21 cellular contexts compared by ENCODE assay signal in the genomic region with DNA sequence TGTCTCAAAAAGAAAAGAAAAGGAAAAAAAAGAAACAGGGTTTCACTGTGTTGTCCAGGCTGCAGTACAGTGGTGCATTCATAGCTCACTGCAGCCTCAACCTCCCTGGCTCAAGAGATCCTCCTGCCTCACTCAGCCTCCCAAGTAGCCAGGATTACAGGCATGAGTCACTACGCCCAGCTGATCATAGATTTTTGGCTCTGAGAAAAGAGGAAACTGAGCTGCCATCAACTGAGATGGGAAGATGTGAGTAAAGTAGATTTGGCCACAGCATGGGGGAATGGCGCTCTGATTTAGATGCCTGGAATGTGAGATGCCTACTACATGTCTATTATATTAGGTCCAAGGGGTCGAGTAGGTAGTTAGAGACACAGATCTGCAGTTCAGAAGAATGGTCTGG. TPM values are rescaled to one million over a fixed set of nuclear protein-coding genes. Genes with fewer than 3 reads are reported as not detected.
DNase-seq lines count a peak whose midpoint lies in the region; ATAC-seq, FAIRE-seq and TF ChIP-seq lines count a peak whose summit lies in the region.
"Had no signal": no experiment of that assay in that cellular context is flagged by ENCODE, and none has a peak within 500 bp of the region (broad histone marks: within the 10 kb centered on the region; RNA-seq: fewer than 3 reads in every experiment).

No MANE protein-coding gene starts in this region.

- CTCF ChIA-PET in K562 (lab: Yijun Ruan, JAX; ENCODE audit: low intra/inter-chr PET ratio), result no interaction called here

- in situ Hi-C loops in K562 (cut with MboI), result no loop called here

- no peaks in the 10 kb centered on the region for H3K9me3 ChIP-seq in K562 (replicated peaks; ENCODE audit: control insufficient read depth, insufficient read depth, low read depth, low read length)
- H3K9me3 ChIP-seq: heart left ventricle, neutrophil, sigmoid colon had no signal

- no peak overlapping the region for H2AFZ ChIP-seq in K562 (ENCODE audit: low read depth, low read length)

- FAIRE-seq in K562 (lab: Jason Lieb, UNC), result no peak

- 3% methylated on average over 3 of the region's 3 CpGs for WGBS in K562 (ENCODE audit: insufficient coverage, low coverage, missing lambda C conversion rate)

- H3K9me1 ChIP-seq in K562 (ENCODE audit: control insufficient read depth, insufficient read depth, low read length), result no peaks in the 10 kb centered on the region

- H4K20me1 ChIP-seq in K562 (replicated peaks; ENCODE audit: control insufficient read depth, insufficient read depth, low read length), result 0 out of 2 replicates have a peak, but pooled peaks cover 3% of the 10 kb centered on the region

- peaks cover 0 to 8% of the 10 kb centered on the region in 2 experiments; a peak in 3 of 5 replicates for H3K27me3 ChIP-seq in K562 (ENCODE audit: control insufficient read depth in 2 of 2, insufficient read depth in 2 of 2, low read length in 2 of 2)
- H3K27me3 ChIP-seq: neutrophil had no signal

- H3K79me2 ChIP-seq in K562 (ENCODE audit: control insufficient read depth, insufficient read depth, low read length), result no peaks in the 10 kb centered on the region

- peak; percentile 84 for DNase-seq in HCEC 1CT
- peak; percentile 65 for DNase-seq in NB4 (ENCODE audit: low read depth)
- DNase-seq in K562 (ENCODE audit: extremely low read depth in 1 of 4, low spot score in 3 of 4), result peak in 1 of 4 experiments; percentile 37
- peak; percentile 13 to 75 for DNase-seq in lung microvascular endothelial cell (ENCODE audit: low read depth in 2 of 2)
- DNase-seq in activated gamma-delta T cell treated with Interleukin-2 at 50 U/mL for 16 hours, result no peak
- no peak for DNase-seq in activated gamma-delta T cell (lab: John Stamatoyannopoulos, UW)
- DNase-seq: activated CD8-positive, alpha-beta memory T cell treated with anti-CD3 and anti-CD28 coated beads, Interleukin-2, amount 50 U/mL, for 48 hours; DMS79 treated with DMSO at 0.1 percent for 48 hours; GOT3; heart left ventricle; islet precursor cell; NCI-H146; NCI-H510A treated with DMSO at 0.1 percent for 48 hours; sigmoid colon; stimulated activated CD4-positive, alpha-beta T cell treated with anti-CD3 and anti-CD28 coated beads, Interleukin-4, amount 100 ng/mL, for 1 hour had no signal

- no peak overlapping the region for H3K4me2 ChIP-seq in K562 (ENCODE audit: insufficient read depth, low read length)

- no peaks in the 10 kb centered on the region for H3K36me3 ChIP-seq in K562 (ENCODE audit: control insufficient read depth, insufficient read depth, low read length)
- H3K36me3 ChIP-seq: heart left ventricle, neutrophil, sigmoid colon had no signal

- TF ChIP-seq RAD21 in K562 (CRISPR knock-in tag; conservative IDR thresholded peaks at IDR 0.05 in 1 of 2, IDR thresholded peaks at IDR 0.05 in 1 of 2), result no peak

- H3K27ac ChIP-seq in K562 (ENCODE audit: extremely low read depth, low read depth, low read length), result no peak overlapping the region
- H3K27ac ChIP-seq: heart left ventricle, neutrophil, sigmoid colon had no signal

- ATAC-seq in K562, result no peak
- no peak for ATAC-seq in HG03432 (IDR thresholded peaks at IDR 0.05; ENCODE audit: unreplicated experiment)
- ATAC-seq: heart left ventricle had no signal

- intact Hi-C loops in K562 (cut with micrococcal nuclease), result no loop called here

- H3K4me1 ChIP-seq in K562 (replicated peaks in 1 of 2; ENCODE audit: control insufficient read depth in 2 of 2, insufficient read depth in 2 of 2, low read length in 2 of 2), result peaks cover 5 to 8% of the 10 kb centered on the region in 2 experiments; a peak in 3 of 5 replicates

- H3K4me3 ChIP-seq in NB4 (ENCODE audit: low read depth, low read length), result no peak overlapping the region
- H3K4me3 ChIP-seq in K562, result no peak overlapping the region
- H3K4me3 ChIP-seq: heart left ventricle, sigmoid colon had no signal

- TF ChIP-seq POLR2A in NB4 (IDR thresholded peaks at IDR 0.05; ENCODE audit: extremely low read depth, insufficient read length) (no peak), K562 (conservative IDR thresholded peaks at IDR 0.05) (no peak)

- TF ChIP-seq EP300 in K562 (IDR thresholded peaks at IDR 0.05; ENCODE audit: low read length), result no peak

- TF ChIP-seq CTCF in NB4 (IDR thresholded peaks at IDR 0.05; ENCODE audit: low read depth, low read length) (no peak), K562 (IDR thresholded peaks at IDR 0.05 in 2 of 3, conservative IDR thresholded peaks at IDR 0.05 in 1 of 3; ENCODE audit: insufficient read depth in 2 of 3, low read depth in 1 of 3, low read length in 3 of 3) (no peak)

- BruUV-seq in K562 (replicated peaks; lab: Mats Ljungman, UMichigan), result no TSS peak

- POLR2A ChIA-PET in K562 (lab: Yijun Ruan, JAX), result interaction anchor here (0.6 to 2.4 kb wide), 4 partner anchors 9 to 35 kb away, joined by 3 to 6 read pairs (median 4); no protein-coding TSS in a partner anchor

- no peak overlapping the region for H3K9ac ChIP-seq in K562 (ENCODE audit: insufficient read depth in 1 of 2, low read depth in 2 of 2, low read length in 2 of 2)

RNA-seq across cellular contexts. Expression of a gene that starts 5.9 kb away (rescaled TPM):
- total RNA-seq in K562 (2011; cell fraction: chromatin; rRNA removed; ENCODE audit: low replicate concordance), result not detected in 2 replicates
- total RNA-seq in K562 (2011; cell fraction: nucleolus; rRNA removed), result not detected in 2 replicates
- total RNA-seq in K562 (2011; cell fraction: nucleoplasm; rRNA removed), result not detected in 2 replicates
- total RNA-seq in K562 (2014; rRNA removed) (not detected in 2 replicates), K562 (2014; rRNA removed; fragmentation: Illumina TruSeq; extraction: Trizol) (not detected in 2 replicates), K562 (2015; rRNA removed; fragmentation: Illumina TruSeq; extraction: Trizol) (not detected in 2 replicates), K562 (2021) (not detected in 2 replicates), lung microvascular endothelial cell (2.0 and 5.0 TPM in 2 replicates)
- polyA plus RNA-seq in K562 (2011; rRNA removed) (0.03 TPM in 1 of 2 replicates, not detected in the other), K562 (2014; fragmentation: Illumina TruSeq; extraction: Trizol) (0.10 TPM in 1 of 2 replicates, not detected in the other), K562 (2014; fragmentation: Nextera tagmentation; extraction: Ambion mirVana) (not detected), K562 (2014; rRNA removed) (0.28 TPM in 1 of 2 replicates, not detected in the other)
- 0.12 TPM in 1 of 2 replicates, not detected in the other for polyA plus RNA-seq in K562 (2011; cell fraction: cytosol; rRNA removed)
- not detected in 2 replicates for polyA plus RNA-seq in K562 (2011; cell fraction: nucleus; rRNA removed)
- polyA plus RNA-seq in K562 (2012), result 0.10 and 0.11 TPM in 2 replicates
- polyA minus RNA-seq in K562 (2011; rRNA and poly(A)+ RNA removed), result not detected in 2 replicates
- polyA minus RNA-seq in K562 (2011; cell fraction: cytosol; rRNA and poly(A)+ RNA removed), result not detected in 2 replicates
- not detected in 2 replicates for polyA minus RNA-seq in K562 (2011; cell fraction: nucleus; rRNA and poly(A)+ RNA removed)

RNA-seq across cellular contexts. Expression of a gene that starts 16.2 kb away (rescaled TPM):
- total RNA-seq in K562 (2011; cell fraction: chromatin; rRNA removed; ENCODE audit: low replicate concordance), result 29.2 and 76.2 TPM in 2 replicates
- 97.2 and 110 TPM in 2 replicates for total RNA-seq in K562 (2011; cell fraction: nucleolus; rRNA removed)
- 81.8 and 82.7 TPM in 2 replicates for total RNA-seq in K562 (2011; cell fraction: nucleoplasm; rRNA removed)
- total RNA-seq in K562 (2014; rRNA removed), result 42.8 and 45.1 TPM in 2 replicates
- total RNA-seq in K562 (2014; rRNA removed; fragmentation: Illumina TruSeq; extraction: Trizol), result 17.8 and 22.4 TPM in 2 replicates
- total RNA-seq in K562 (2015; rRNA removed; fragmentation: Illumina TruSeq; extraction: Trizol), result 27.2 and 30.8 TPM in 2 replicates
- 35.6 and 37.8 TPM in 2 replicates for total RNA-seq in K562 (2021)
- polyA plus RNA-seq in K562 (2011; rRNA removed), result 35.4 and 49.7 TPM in 2 replicates
- polyA plus RNA-seq in K562 (2011; cell fraction: cytosol; rRNA removed), result 81.1 and 94.4 TPM in 2 replicates
- polyA plus RNA-seq in K562 (2011; cell fraction: nucleus; rRNA removed), result 33.4 and 33.8 TPM in 2 replicates
- 39.5 and 56.3 TPM in 2 replicates for polyA plus RNA-seq in K562 (2012)
- 21.2 and 31.4 TPM in 2 replicates for polyA plus RNA-seq in K562 (2014; fragmentation: Illumina TruSeq; extraction: Trizol)
- 100 to 1,000 TPM in 1 of 2 experiments, 10 to 100 TPM in 1; 79.4 to 110 TPM for polyA plus RNA-seq in K562 (2014; fragmentation: Nextera tagmentation; extraction: Ambion mirVana)
- polyA plus RNA-seq in K562 (2014; rRNA removed), result 50.9 and 55.7 TPM in 2 replicates
- polyA minus RNA-seq in K562 (2011; rRNA and poly(A)+ RNA removed), result 34.9 and 37.8 TPM in 2 replicates
- polyA minus RNA-seq in K562 (2011; cell fraction: cytosol; rRNA and poly(A)+ RNA removed), result 18.9 and 27.4 TPM in 2 replicates
- polyA minus RNA-seq in K562 (2011; cell fraction: nucleus; rRNA and poly(A)+ RNA removed), result 13.7 and 19.7 TPM in 2 replicates
- 65.2 and 77.2 TPM in 2 replicates for total RNA-seq in lung microvascular endothelial cell

RNA-seq across cellular contexts. Expression of a gene that starts 44.8 kb away (rescaled TPM):
- total RNA-seq in K562 (2011; cell fraction: chromatin; rRNA removed; ENCODE audit: low replicate concordance), result not detected in 2 replicates
- not detected in 2 replicates for total RNA-seq in K562 (2011; cell fraction: nucleolus; rRNA removed)
- total RNA-seq in K562 (2011; cell fraction: nucleoplasm; rRNA removed), result not detected in 2 replicates
- total RNA-seq in K562 (2014; rRNA removed), result not detected in 2 replicates
- not detected in 2 replicates for total RNA-seq in K562 (2014; rRNA removed; fragmentation: Illumina TruSeq; extraction: Trizol)
- not detected in 2 replicates for total RNA-seq in K562 (2015; rRNA removed; fragmentation: Illumina TruSeq; extraction: Trizol)
- total RNA-seq in K562 (2021), result not detected in 2 replicates
- polyA plus RNA-seq in K562 (2011; rRNA removed), result 0.09 TPM in 1 of 2 replicates, not detected in the other
- 0.27 TPM in 1 of 2 replicates, not detected in the other for polyA plus RNA-seq in K562 (2011; cell fraction: cytosol; rRNA removed)
- polyA plus RNA-seq in K562 (2011; cell fraction: nucleus; rRNA removed), result 0.17 and 0.24 TPM in 2 replicates
- polyA plus RNA-seq in K562 (2012), result not detected in 2 replicates
- polyA plus RNA-seq in K562 (2014; fragmentation: Illumina TruSeq; extraction: Trizol), result not detected in 2 replicates
- polyA plus RNA-seq in K562 (2014; fragmentation: Nextera tagmentation; extraction: Ambion mirVana), result not detected
- polyA plus RNA-seq in K562 (2014; rRNA removed), result not detected in 2 replicates
- polyA minus RNA-seq in K562 (2011; rRNA and poly(A)+ RNA removed), result not detected in 2 replicates
- polyA minus RNA-seq in K562 (2011; cell fraction: cytosol; rRNA and poly(A)+ RNA removed), result not detected in 2 replicates
- polyA minus RNA-seq in K562 (2011; cell fraction: nucleus; rRNA and poly(A)+ RNA removed), result not detected in 2 replicates
- not detected in 2 replicates for total RNA-seq in lung microvascular endothelial cell
- total RNA-seq: heart left ventricle, mesothelial cell of epicardium, ureter had no signal
- polyA plus RNA-seq: CD14-positive monocyte, heart left ventricle, IgD-negative memory B cell had no signal

RNA-seq across cellular contexts. Expression of a gene that starts 56.3 kb away (rescaled TPM):
- not detected in 2 replicates for total RNA-seq in K562 (2011; cell fraction: chromatin; rRNA removed; ENCODE audit: low replicate concordance)
- total RNA-seq in K562 (2011; cell fraction: nucleolus; rRNA removed), result not detected in 2 replicates
- total RNA-seq in K562 (2011; cell fraction: nucleoplasm; rRNA removed), result not detected in 2 replicates
- total RNA-seq in K562 (2014; rRNA removed) (not detected in 2 replicates), K562 (2014; rRNA removed; fragmentation: Illumina TruSeq; extraction: Trizol) (not detected in 2 replicates), K562 (2015; rRNA removed; fragmentation: Illumina TruSeq; extraction: Trizol) (not detected in 2 replicates), K562 (2021) (not detected in 2 replicates), lung microvascular endothelial cell (not detected in 2 replicates)
- polyA plus RNA-seq in K562 (2011; rRNA removed) (not detected in 2 replicates), K562 (2014; fragmentation: Illumina TruSeq; extraction: Trizol) (not detected in 2 replicates), K562 (2014; fragmentation: Nextera tagmentation; extraction: Ambion mirVana) (not detected), K562 (2014; rRNA removed) (1.9 TPM in 1 of 2 replicates, not detected in the other)
- not detected in 2 replicates for polyA plus RNA-seq in K562 (2011; cell fraction: cytosol; rRNA removed)
- polyA plus RNA-seq in K562 (2011; cell fraction: nucleus; rRNA removed), result not detected in 2 replicates
- not detected in 2 replicates for polyA plus RNA-seq in K562 (2012)
- polyA minus RNA-seq in K562 (2011; rRNA and poly(A)+ RNA removed), result not detected in 2 replicates
- polyA minus RNA-seq in K562 (2011; cell fraction: cytosol; rRNA and poly(A)+ RNA removed), result not detected in 2 replicates
- not detected in 2 replicates for polyA minus RNA-seq in K562 (2011; cell fraction: nucleus; rRNA and poly(A)+ RNA removed)
- total RNA-seq: heart left ventricle, mesothelial cell of epicardium, sigmoid colon, ureter had no signal
- polyA plus RNA-seq: CD14-positive monocyte, heart left ventricle, IgD-negative memory B cell, sigmoid colon had no signal

Comparison
In these comparisons a context has a peak if more than half of its experiments do, and no peak if none do; other contexts are left out.
1. DNase-seq: peak in HCEC 1CT (single experiment), NB4 (single experiment) and lung microvascular endothelial cell (2 of 2); none in activated gamma-delta T cell treated with Interleukin-2 at 50 U/mL for 16 hours (single experiment) and activated gamma-delta T cell (single experiment).